Comparison of ENCODE assay signal across 8 cellular contexts in the genomic region with DNA sequence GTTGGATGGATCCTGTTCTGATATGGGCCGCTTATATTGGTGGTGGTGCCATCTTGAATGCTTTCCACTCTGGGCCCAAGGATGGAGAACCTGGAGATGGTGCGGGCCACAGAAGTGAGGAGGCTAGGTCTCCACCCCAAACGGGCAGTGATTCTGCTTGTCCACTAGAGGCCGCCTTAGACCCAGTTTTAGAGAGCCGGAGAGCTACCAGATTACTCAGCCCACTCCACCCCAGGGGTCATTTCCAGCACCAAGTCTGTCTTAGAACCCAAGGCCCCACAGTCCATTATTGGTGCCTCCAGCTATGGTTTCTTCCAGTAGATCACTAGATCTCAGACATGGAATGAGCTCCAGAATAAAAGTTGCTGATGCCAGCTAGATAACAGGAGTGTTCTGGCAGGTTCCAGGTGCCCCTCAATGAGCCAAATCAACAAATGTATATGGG. TPM values are rescaled to one million over a fixed set of nuclear protein-coding genes. Genes with fewer than 3 reads are reported as not detected.
DNase-seq lines count a peak whose midpoint lies in the region; ATAC-seq and TF ChIP-seq lines count a peak whose summit lies in the region.

No MANE protein-coding gene starts in this region.

- ATAC-seq in SK-N-SH treated with all-trans-retinoic acid at 6 μM for 48 hours (peak; percentile 82), Right ventricle myocardium superior (ENCODE audit: poor library complexity) (peak; percentile 87)
- peak; percentile 96 for ATAC-seq in activated naive CD8-positive, alpha-beta T cell treated with anti-CD3 and anti-CD28 coated beads, Interleukin-2, amount 10 ng/mL, durations not matched to agents 7 days and 5 days (ENCODE audit: low read depth)

- no peak overlapping the region for H3K4me3 Mint-ChIP-seq in activated naive CD8-positive, alpha-beta T cell treated with anti-CD3 and anti-CD28 coated beads, Interleukin-2, amount 10 ng/mL, durations not matched to agents 7 days and 5 days
- no peak overlapping the region for H3K4me3 Mint-ChIP-seq in progenitor cell of endocrine pancreas (ENCODE audit: low read depth)

- H3K4me1 ChIP-seq in BLaER1 (peaks cover 55% of the 10 kb centered on the region), uterus (peaks cover 11 to 20% of the 10 kb centered on the region in 2 donors)

- H4K20me1 ChIP-seq in BLaER1, result no peaks in the 10 kb centered on the region

- peaks cover 5% of the 10 kb centered on the region for H3K27me3 Mint-ChIP-seq in activated naive CD8-positive, alpha-beta T cell treated with anti-CD3 and anti-CD28 coated beads, Interleukin-2, amount 10 ng/mL, durations not matched to agents 7 days and 5 days
- H3K27me3 Mint-ChIP-seq in progenitor cell of endocrine pancreas, result peaks cover 10% of the 10 kb centered on the region

- H3K4me2 ChIP-seq in BLaER1, result peak overlapping the region; percentile 15; the same call in 1 of the 2 replicates

- H3K27me3 ChIP-seq in BLaER1, result no peaks in the 10 kb centered on the region
- no peaks in the 10 kb centered on the region for H3K27me3 ChIP-seq in uterus

- H3K9me3 Mint-ChIP-seq in activated naive CD8-positive, alpha-beta T cell treated with anti-CD3 and anti-CD28 coated beads, Interleukin-2, amount 10 ng/mL, durations not matched to agents 7 days and 5 days, result no peaks in the 10 kb centered on the region
- H3K9me3 Mint-ChIP-seq in progenitor cell of endocrine pancreas (ENCODE audit: low read depth), result no peaks in the 10 kb centered on the region

- intact Hi-C loops in Right ventricle myocardium superior (cut with DNase I), result loop anchor here (2.0 to 5.0 kb wide), 2 partner anchors 55 to 196 kb away; no protein-coding TSS in a partner anchor
- intact Hi-C loops in uterus (cut with DNase I; ENCODE audit: low total_unique reads), result loop anchor here (2.0 to 5.0 kb wide), 2 partner anchors 55 to 196 kb away; no protein-coding TSS in a partner anchor

- no peaks in the 10 kb centered on the region for H3K36me3 ChIP-seq in BLaER1
- H3K36me3 ChIP-seq in uterus, result no peaks in the 10 kb centered on the region

- no peak overlapping the region for H3K27ac Mint-ChIP-seq in activated naive CD8-positive, alpha-beta T cell treated with anti-CD3 and anti-CD28 coated beads, Interleukin-2, amount 10 ng/mL, durations not matched to agents 7 days and 5 days
- H3K27ac Mint-ChIP-seq in progenitor cell of endocrine pancreas, result peak overlapping the region; percentile 82

- peak; percentile 71 for DNase-seq in GM19238 (ENCODE audit: insufficient read length, low spot score)
- peak; percentile 47 for DNase-seq in Jurkat, Clone E6-1 (ENCODE audit: low read depth, low spot score)
- peak; percentile 62 for DNase-seq in activated naive CD8-positive, alpha-beta T cell treated with anti-CD3 and anti-CD28 coated beads, Interleukin-2, amount 10 ng/mL, durations not matched to agents 7 days and 5 days
- DNase-seq in Right ventricle myocardium superior, result peak; percentile 61
- peak; percentile 52 for DNase-seq in progenitor cell of endocrine pancreas (ENCODE audit: low spot score, unreplicated experiment)
- DNase-seq in uterus, result peak; percentile 79 to 80

- no peak for TF ChIP-seq POLR2A in uterus (IDR thresholded peaks at IDR 0.05)

- no peaks in the 10 kb centered on the region for H3K36me3 Mint-ChIP-seq in activated naive CD8-positive, alpha-beta T cell treated with anti-CD3 and anti-CD28 coated beads, Interleukin-2, amount 10 ng/mL, durations not matched to agents 7 days and 5 days
- no peaks in the 10 kb centered on the region for H3K36me3 Mint-ChIP-seq in progenitor cell of endocrine pancreas (ENCODE audit: insufficient read depth)

- POLR2A ChIA-PET in activated naive CD8-positive, alpha-beta T cell treated with anti-CD3 and anti-CD28 coated beads, Interleukin-2, amount 10 ng/mL, durations not matched to agents 7 days and 5 days (lab: Charles Lee), result no interaction called here

- H3K9ac ChIP-seq in BLaER1, result no peak overlapping the region

- H3K27ac ChIP-seq in BLaER1, result no peak overlapping the region
- peak overlapping the region; percentile 82 to 86 for H3K27ac ChIP-seq in uterus

- H3K9me3 ChIP-seq in BLaER1 (no peaks in the 10 kb centered on the region), uterus (no peaks in the 10 kb centered on the region)

- H3K4me3 ChIP-seq in BLaER1, result no peak overlapping the region
- H3K4me3 ChIP-seq in Jurkat, Clone E6-1 (ENCODE audit: low read length), result no peak overlapping the region
- no peak overlapping the region for H3K4me3 ChIP-seq in uterus

- peak; percentile 85 for TF ChIP-seq CTCF in progenitor cell of endocrine pancreas (IDR thresholded peaks at IDR 0.05; ENCODE audit: unreplicated experiment)
- TF ChIP-seq CTCF in uterus (IDR thresholded peaks at IDR 0.05), result peak; percentile 84 to 93 (median 89)

- peaks cover 6% of the 10 kb centered on the region for H3K4me1 Mint-ChIP-seq in activated naive CD8-positive, alpha-beta T cell treated with anti-CD3 and anti-CD28 coated beads, Interleukin-2, amount 10 ng/mL, durations not matched to agents 7 days and 5 days
- peaks cover 15% of the 10 kb centered on the region for H3K4me1 Mint-ChIP-seq in progenitor cell of endocrine pancreas (ENCODE audit: low read depth)

TF ChIP-seq in SK-N-SH treated with all-trans-retinoic acid at 6 μM for 48 hours, 23 proteins besides CTCF, POLR2A, EP300 and RAD21:
- TF ChIP-seq BACH2 (CRISPR knock-in tag; IDR thresholded peaks at IDR 0.05; ENCODE audit: borderline replicate concordance), result no peak
- TF ChIP-seq TOX (CRISPR knock-in tag; IDR thresholded peaks at IDR 0.05; ENCODE audit: borderline replicate concordance), result no peak
- no peak for TF ChIP-seq RARB (CRISPR knock-in tag; IDR thresholded peaks at IDR 0.05)
- TF ChIP-seq TCF4 (CRISPR knock-in tag; IDR thresholded peaks at IDR 0.05; ENCODE audit: borderline replicate concordance), result no peak
- TF ChIP-seq, protein P1, sequence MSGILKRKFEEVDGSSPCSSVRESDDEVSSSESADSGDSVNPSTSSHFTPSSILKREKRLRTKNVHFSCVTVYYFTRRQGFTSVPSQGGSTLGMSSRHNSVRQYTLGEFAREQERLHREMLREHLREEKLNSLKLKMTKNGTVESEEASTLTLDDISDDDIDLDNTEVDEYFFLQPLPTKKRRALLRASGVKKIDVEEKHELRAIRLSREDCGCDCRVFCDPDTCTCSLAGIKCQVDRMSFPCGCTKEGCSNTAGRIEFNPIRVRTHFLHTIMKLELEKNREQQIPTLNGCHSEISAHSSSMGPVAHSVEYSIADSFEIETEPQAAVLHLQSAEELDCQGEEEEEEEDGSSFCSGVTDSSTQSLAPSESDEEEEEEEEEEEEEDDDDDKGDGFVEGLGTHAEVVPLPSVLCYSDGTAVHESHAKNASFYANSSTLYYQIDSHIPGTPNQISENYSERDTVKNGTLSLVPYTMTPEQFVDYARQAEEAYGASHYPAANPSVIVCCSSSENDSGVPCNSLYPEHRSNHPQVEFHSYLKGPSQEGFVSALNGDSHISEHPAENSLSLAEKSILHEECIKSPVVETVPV (CRISPR knock-in tag; IDR thresholded peaks at IDR 0.05), result no peak
- no peak for TF ChIP-seq ZNF565 (CRISPR knock-in tag; conservative IDR thresholded peaks at IDR 0.05; ENCODE audit: low read depth)
- TF ChIP-seq, protein P2, sequence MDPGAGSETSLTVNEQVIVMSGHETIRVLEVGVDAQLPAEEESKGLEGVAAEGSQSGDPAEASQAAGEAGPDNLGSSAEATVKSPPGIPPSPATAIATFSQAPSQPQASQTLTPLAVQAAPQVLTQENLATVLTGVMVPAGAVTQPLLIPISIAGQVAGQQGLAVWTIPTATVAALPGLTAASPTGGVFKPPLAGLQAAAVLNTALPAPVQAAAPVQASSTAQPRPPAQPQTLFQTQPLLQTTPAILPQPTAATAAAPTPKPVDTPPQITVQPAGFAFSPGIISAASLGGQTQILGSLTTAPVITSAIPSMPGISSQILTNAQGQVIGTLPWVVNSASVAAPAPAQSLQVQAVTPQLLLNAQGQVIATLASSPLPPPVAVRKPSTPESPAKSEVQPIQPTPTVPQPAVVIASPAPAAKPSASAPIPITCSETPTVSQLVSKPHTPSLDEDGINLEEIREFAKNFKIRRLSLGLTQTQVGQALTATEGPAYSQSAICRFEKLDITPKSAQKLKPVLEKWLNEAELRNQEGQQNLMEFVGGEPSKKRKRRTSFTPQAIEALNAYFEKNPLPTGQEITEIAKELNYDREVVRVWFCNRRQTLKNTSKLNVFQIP (CRISPR knock-in tag; IDR thresholded peaks at IDR 0.05; ENCODE audit: borderline replicate concordance, low read depth), result no peak
TF ChIP-seq in SK-N-SH treated with all-trans-retinoic acid at 6 μM for 48 hours: peak in this region for 0.

RNA-seq across cellular contexts. Expression of a gene that starts 11.8 kb away (rescaled TPM):
- 48.0 TPM for polyA plus RNA-seq in Jurkat, Clone E6-1 (2012; ENCODE audit: insufficient read depth, insufficient read length)
- 10 to 100 TPM; 48.6 to 53.5 TPM for total RNA-seq in activated naive CD8-positive, alpha-beta T cell treated with anti-CD3 and anti-CD28 coated beads, Interleukin-2, amount 10 ng/mL, durations not matched to agents 7 days and 5 days
- 11.2 TPM for total RNA-seq in Right ventricle myocardium superior
- 20.8 and 24.5 TPM in 2 replicates for total RNA-seq in progenitor cell of endocrine pancreas
- 10 to 100 TPM; 17.9 to 79.9 (median 40.0) TPM for total RNA-seq in uterus

RNA-seq across cellular contexts. Expression of a gene that starts 24.8 kb away (rescaled TPM):
- 4.9 TPM for polyA plus RNA-seq in Jurkat, Clone E6-1 (2012; ENCODE audit: insufficient read depth, insufficient read length)
- under 1 TPM; 0.61 to 0.62 TPM for total RNA-seq in activated naive CD8-positive, alpha-beta T cell treated with anti-CD3 and anti-CD28 coated beads, Interleukin-2, amount 10 ng/mL, durations not matched to agents 7 days and 5 days
- total RNA-seq in Right ventricle myocardium superior, result 7.5 TPM
- total RNA-seq in progenitor cell of endocrine pancreas, result 0.38 and 0.93 TPM in 2 replicates
- 10 to 100 TPM in 2 of 4 donors, 1 to 10 TPM in 2; 1.8 to 15.3 (median 9.0) TPM for total RNA-seq in uterus
